8 cellular contexts compared by ENCODE assay signal in genomic region chr5:80653497-80653896, GRCh38. TPM values are rescaled to one million over a fixed set of nuclear protein-coding genes. Genes with fewer than 3 reads are reported as not detected.
DNase-seq lines count a peak whose midpoint lies in the region; ATAC-seq, FAIRE-seq and TF ChIP-seq lines count a peak whose summit lies in the region.

No MANE protein-coding gene starts in this region.

- H3K4me1 ChIP-seq in astrocyte (ENCODE audit: insufficient read depth, low read length) (peaks cover 24% of the 10 kb centered on the region), mesenchymal stem cell (ENCODE audit: control insufficient read depth, insufficient read depth, low read depth, low read length) (peaks cover 4% of the 10 kb centered on the region)

- DNase-seq in AG10803 (ENCODE audit: low read depth) (no peak), HUDEP-2 (lab: John Stamatoyannopoulos, UW; ENCODE audit: unreplicated experiment in 76 of 76) (peak in 40 of 76 experiments; percentile 1 to 48 (median 17)), astrocyte (ENCODE audit: low read depth) (no peak), mesenchymal stem cell (no peak), RWPE1 (ENCODE audit: low spot score) (no peak), NCI-H2081 (lab: John Stamatoyannopoulos, UW) (no peak)

- no peak overlapping the region for H2BK12ac ChIP-seq in mesenchymal stem cell (ENCODE audit: low read length in 2 of 2)

- peaks cover 18% of the 10 kb centered on the region for H3K4me1 Mint-ChIP-seq in astrocyte (ENCODE audit: low read depth, unreplicated experiment)

- H3K9me3 ChIP-seq in astrocyte (ENCODE audit: insufficient read depth, low read depth, low read length): no peaks in the 10 kb centered on the region
- no peaks in the 10 kb centered on the region for H3K9me3 ChIP-seq in mesenchymal stem cell (ENCODE audit: control insufficient read depth, low read length)

- H3K4ac ChIP-seq in mesenchymal stem cell (ENCODE audit: low read depth in 1 of 2, low read length in 2 of 2): no peak overlapping the region

- peaks cover 15% of the 10 kb centered on the region for H3K79me1 ChIP-seq in mesenchymal stem cell (replicated peaks; ENCODE audit: low read length, poor library complexity, severe bottlenecking)

- peaks cover 25% of the 10 kb centered on the region for H3K79me2 ChIP-seq in astrocyte (ENCODE audit: insufficient read depth, low read length)

- H3K36me3 ChIP-seq in astrocyte (ENCODE audit: insufficient read depth, low read length) (peaks cover 11% of the 10 kb centered on the region), mesenchymal stem cell (ENCODE audit: control insufficient read depth in 1 of 2, insufficient read depth in 2 of 2, low read depth in 1 of 2, low read length in 2 of 2) (peaks cover 3 to 28% of the 10 kb centered on the region in 2 experiments)

- H2AFZ ChIP-seq in astrocyte (ENCODE audit: low read depth, low read length) (no peak overlapping the region), mesenchymal stem cell (ENCODE audit: low read depth, low read length) (no peak overlapping the region)

- H3K9ac ChIP-seq in astrocyte (ENCODE audit: low read length) (peak overlapping the region; percentile 92), mesenchymal stem cell (ENCODE audit: low read length) (peak overlapping the region; percentile 85)

- H3K14ac ChIP-seq in mesenchymal stem cell (ENCODE audit: low read length in 2 of 2): no peak overlapping the region

- peak overlapping the region; percentile 85 for H3K4me3 Mint-ChIP-seq in astrocyte (ENCODE audit: unreplicated experiment)

- peak overlapping the region; percentile 59 for H3K27ac ChIP-seq in astrocyte (ENCODE audit: low read depth, low read length)
- no peak overlapping the region for H3K27ac ChIP-seq in mesenchymal stem cell (ENCODE audit: low read length, poor library complexity, severe bottlenecking)
- H3K27ac ChIP-seq in RWPE1: no peak overlapping the region

- H3K18ac ChIP-seq in mesenchymal stem cell (ENCODE audit: low read depth in 1 of 2, low read length in 2 of 2): no peak overlapping the region

- H2BK120ac ChIP-seq in mesenchymal stem cell (ENCODE audit: low read depth, low read length): no peak overlapping the region

- H3K9me3 Mint-ChIP-seq in astrocyte (ENCODE audit: unreplicated experiment): no peaks in the 10 kb centered on the region

- H3K36me3 Mint-ChIP-seq in astrocyte (ENCODE audit: low read depth, unreplicated experiment): peaks cover 1% of the 10 kb centered on the region

- no peak overlapping the region for H4K91ac ChIP-seq in mesenchymal stem cell (ENCODE audit: low read length)

- no peak overlapping the region for H3K23ac ChIP-seq in mesenchymal stem cell (ENCODE audit: low read length in 2 of 2)

- no peak overlapping the region for H2BK5ac ChIP-seq in mesenchymal stem cell (ENCODE audit: low read depth, low read length, poor library complexity, severe bottlenecking)

- no peak overlapping the region for H2BK15ac ChIP-seq in mesenchymal stem cell (ENCODE audit: low read depth, poor library complexity, severe bottlenecking)

- ATAC-seq in GM18867 (IDR thresholded peaks at IDR 0.05; ENCODE audit: unreplicated experiment) (no peak), GM18511 (IDR thresholded peaks at IDR 0.05; ENCODE audit: unreplicated experiment) (no peak)

- H2AK5ac ChIP-seq in mesenchymal stem cell (ENCODE audit: low read length, severe bottlenecking): no peak overlapping the region

- 48% methylated on average over 6 of the region's 8 CpGs for WGBS in mesenchymal stem cell

- POLR2A ChIA-PET in RWPE1 (lab: Yijun Ruan, JAX; ENCODE audit: low non-redundant PET): no interaction called here

- no peak for TF ChIP-seq CTCF in AG10803 (conservative IDR thresholded peaks at IDR 0.05; ENCODE audit: low read length)
- no peak for TF ChIP-seq CTCF in astrocyte (IDR thresholded peaks at IDR 0.05; ENCODE audit: insufficient read depth, low read depth, low read length)
- no peak for TF ChIP-seq CTCF in RWPE1 (conservative IDR thresholded peaks at IDR 0.05; ENCODE audit: low read depth)

- CTCF ChIA-PET in RWPE1 (lab: Yijun Ruan, JAX): interaction anchor here (0.5 to 1.2 kb wide), 3 partner anchors 18 to 258 kb away, joined by 3 to 5 read pairs (median 5); no protein-coding TSS in a partner anchor

- H3K27me3 Mint-ChIP-seq in astrocyte (ENCODE audit: low read depth, unreplicated experiment): no peaks in the 10 kb centered on the region

- no peaks in the 10 kb centered on the region for H3K27me3 ChIP-seq in astrocyte (ENCODE audit: insufficient read depth, low read length)
- H3K27me3 ChIP-seq in mesenchymal stem cell (ENCODE audit: control insufficient read depth in 1 of 2, insufficient read depth in 1 of 2, low read length in 2 of 2): no peaks in the 10 kb centered on the region

- H4K20me1 ChIP-seq in astrocyte (ENCODE audit: insufficient read depth, low read length): peaks cover 13% of the 10 kb centered on the region

- FAIRE-seq in astrocyte (lab: Jason Lieb, UNC): no peak

- H3K4me2 ChIP-seq in astrocyte (ENCODE audit: low read length): peak overlapping the region; percentile 99
- H3K4me2 ChIP-seq in mesenchymal stem cell (ENCODE audit: low read length, poor library complexity, severe bottlenecking): no peak overlapping the region

- H3K4me3 ChIP-seq in AG10803 (ENCODE audit: low read length) (peak overlapping the region; percentile 74), astrocyte (ENCODE audit: insufficient read depth, low read depth, low read length) (peak overlapping the region; percentile 83), mesenchymal stem cell (ENCODE audit: insufficient read depth in 1 of 2, low read depth in 1 of 2, low read length in 2 of 2) (peak overlapping the region in 1 of 2 experiments; percentile 90)

- no peak overlapping the region for H4K8ac ChIP-seq in mesenchymal stem cell (ENCODE audit: low read length)

- no peak overlapping the region for H3K27ac Mint-ChIP-seq in astrocyte (ENCODE audit: unreplicated experiment)

RNA-seq across cellular contexts. Expression of gene MSH3, which starts 1.0 kb away (rescaled TPM):
- 15.4 and 16.1 TPM in 2 replicates for total RNA-seq in astrocyte
- polyA plus RNA-seq in mesenchymal stem cell (2013, experiment 1 of 2): 9.4 TPM
- 9.3 TPM for polyA plus RNA-seq in mesenchymal stem cell (2013, experiment 2 of 2)

RNA-seq across cellular contexts. Expression of gene DHFR, which starts 1.3 kb away (rescaled TPM):
- total RNA-seq in astrocyte: 11.9 and 14.4 TPM in 2 replicates
- 16.2 TPM for polyA plus RNA-seq in mesenchymal stem cell (2013, experiment 1 of 2)
- polyA plus RNA-seq in mesenchymal stem cell (2013, experiment 2 of 2): 18.2 TPM

Comparison
In these comparisons a context has a peak if more than half of its experiments do, and no peak if none do; other contexts are left out.
1. DNase-seq: peak in HUDEP-2 (40 of 76); none in AG10803 (single experiment), astrocyte (single experiment), mesenchymal stem cell (single experiment), RWPE1 (single experiment) and NCI-H2081 (0 of 2).